In genomic region chr9:69197687-69198086, GRCh38 we compare ENCODE assay signal across 25 cellular contexts.
"Had no signal": no experiment of that assay in that cellular context is flagged by ENCODE, and none has a peak within 500 bp of the region (broad histone marks: within the 10 kb centered on the region; RNA-seq: fewer than 3 reads in every experiment).

No MANE protein-coding gene starts in this region.

- H3K27me3 ChIP-seq: body of pancreas, esophagus squamous epithelium, gastrocnemius medialis, sigmoid colon, testis, upper lobe of left lung had no signal

- H3K4me2 ChIP-seq: smooth muscle cell had no signal

- H3K4me3 Mint-ChIP-seq: activated CD4-positive, alpha-beta T cell treated with anti-CD3 and anti-CD28 coated beads, Interleukin-2, amount 10 ng/mL, durations not matched to agents 7 days and 5 days; activated CD8-positive, alpha-beta T cell treated with anti-CD3 and anti-CD28 coated beads, Interleukin-2, amount 10 ng/mL, durations not matched to agents 7 days and 5 days; activated naive CD4-positive, alpha-beta T cell treated with anti-CD3 and anti-CD28 coated beads, Interleukin-2, amount 50 U/mL, for 24 hours; dendritic cell treated with granulocyte-macrophage colony-stimulating factor and Interleukin-4, amounts not matched to agents 40 ng/mL and 50 ng/mL, for 4 days; naive thymus-derived CD4-positive, alpha-beta T cell; neural crest cell; stimulated activated naive B cell treated with anti-CD40 and anti-IgM and Interleukin-4, amounts not matched to agents 10 μg/mL and 1 μg/mL and 100 μg/mL, for 72 hours; T-cell; T-helper 2 cell treated with Interferon-gamma antibody and Interleukin-4, amounts not matched to agents 5 μg/mL and 100 μg/mL, for 36 hours had no signal

- H3K27me3 Mint-ChIP-seq: activated CD4-positive, alpha-beta T cell treated with anti-CD3 and anti-CD28 coated beads, Interleukin-2, amount 10 ng/mL, durations not matched to agents 7 days and 5 days; activated naive CD4-positive, alpha-beta T cell treated with anti-CD3 and anti-CD28 coated beads, Interleukin-2, amount 50 U/mL, for 24 hours; dendritic cell treated with granulocyte-macrophage colony-stimulating factor and Interleukin-4, amounts not matched to agents 40 ng/mL and 50 ng/mL, for 4 days; naive thymus-derived CD4-positive, alpha-beta T cell; T-cell had no signal

- H3K27ac ChIP-seq: body of pancreas, esophagus squamous epithelium, gastrocnemius medialis, sigmoid colon, testis, VCaP had no signal

- H3K9me3 Mint-ChIP-seq: activated CD4-positive, alpha-beta T cell treated with anti-CD3 and anti-CD28 coated beads, Interleukin-2, amount 10 ng/mL, durations not matched to agents 7 days and 5 days; activated naive CD4-positive, alpha-beta T cell treated with anti-CD3 and anti-CD28 coated beads, Interleukin-2, amount 50 U/mL, for 24 hours; dendritic cell treated with granulocyte-macrophage colony-stimulating factor and Interleukin-4, amounts not matched to agents 40 ng/mL and 50 ng/mL, for 4 days; naive thymus-derived CD4-positive, alpha-beta T cell; neural crest cell; stimulated activated naive B cell treated with anti-CD40 and anti-IgM and Interleukin-4, amounts not matched to agents 10 μg/mL and 1 μg/mL and 100 μg/mL, for 72 hours; T-cell; T-helper 2 cell treated with Interferon-gamma antibody and Interleukin-4, amounts not matched to agents 5 μg/mL and 100 μg/mL, for 36 hours had no signal

- DNase-seq: activated CD4-positive, alpha-beta T cell treated with anti-CD3 and anti-CD28 coated beads, Interleukin-2, amount 10 ng/mL, durations not matched to agents 7 days and 5 days; activated CD4-positive, CD25-positive, alpha-beta regulatory T cell treated with anti-CD3 and anti-CD28 coated beads, Interleukin-2, amount 50 U/mL, for 72 hours; activated CD8-positive, alpha-beta T cell treated with anti-CD3 and anti-CD28 coated beads, Interleukin-2, amount 10 ng/mL, durations not matched to agents 7 days and 5 days; activated gamma-delta T cell treated with Interleukin-2 at 50 U/mL for 16 hours; body of pancreas; effector CD8-positive, alpha-beta T cell; esophagus squamous epithelium; gastrocnemius medialis; left colon; naive thymus-derived CD4-positive, alpha-beta T cell; posterior cingulate gyrus; sigmoid colon; stimulated activated CD4-positive, alpha-beta T cell treated with anti-CD3 and anti-CD28 coated beads, Interleukin-15, amount 100 ng/mL, for 24 hours; stimulated activated CD8-positive, alpha-beta memory T cell treated with anti-CD3 and anti-CD28 coated beads, Interleukin-4, amount 100 ng/mL, for 48 hours; stimulated activated naive B cell treated with anti-CD40 and anti-IgM and Interleukin-4, amounts not matched to agents 10 μg/mL and 1 μg/mL and 100 μg/mL, for 72 hours; T-cell; testis; upper lobe of left lung had no signal

- ATAC-seq: activated CD8-positive, alpha-beta T cell treated with anti-CD3 and anti-CD28 coated beads, Interleukin-2, amount 10 ng/mL, durations not matched to agents 7 days and 5 days; body of pancreas; gastrocnemius medialis; left colon; naive thymus-derived CD4-positive, alpha-beta T cell; stimulated activated naive B cell treated with anti-CD40 and anti-IgM and Interleukin-4, amounts not matched to agents 10 μg/mL and 1 μg/mL and 100 μg/mL, for 72 hours; T-cell had no signal

- H3K36me3 ChIP-seq: esophagus squamous epithelium, gastrocnemius medialis, sigmoid colon had no signal

- H3K27ac Mint-ChIP-seq: activated CD4-positive, alpha-beta T cell treated with anti-CD3 and anti-CD28 coated beads, Interleukin-2, amount 10 ng/mL, durations not matched to agents 7 days and 5 days; activated CD8-positive, alpha-beta T cell treated with anti-CD3 and anti-CD28 coated beads, Interleukin-2, amount 10 ng/mL, durations not matched to agents 7 days and 5 days; activated naive CD4-positive, alpha-beta T cell treated with anti-CD3 and anti-CD28 coated beads, Interleukin-2, amount 50 U/mL, for 24 hours; dendritic cell treated with granulocyte-macrophage colony-stimulating factor and Interleukin-4, amounts not matched to agents 40 ng/mL and 50 ng/mL, for 4 days; naive thymus-derived CD4-positive, alpha-beta T cell; stimulated activated naive B cell treated with anti-CD40 and anti-IgM and Interleukin-4, amounts not matched to agents 10 μg/mL and 1 μg/mL and 100 μg/mL, for 72 hours; T-cell; T-helper 2 cell treated with Interferon-gamma antibody and Interleukin-4, amounts not matched to agents 5 μg/mL and 100 μg/mL, for 36 hours had no signal

- H3K9me3 ChIP-seq: body of pancreas, esophagus squamous epithelium, gastrocnemius medialis, sigmoid colon, testis, upper lobe of left lung had no signal

- H3K4me1 Mint-ChIP-seq: neural crest cell had no signal

- H3K4me3 ChIP-seq: body of pancreas, esophagus squamous epithelium, gastrocnemius medialis, lung, sigmoid colon, smooth muscle cell, testis, upper lobe of left lung had no signal

- H3K36me3 Mint-ChIP-seq: activated naive CD4-positive, alpha-beta T cell treated with anti-CD3 and anti-CD28 coated beads, Interleukin-2, amount 50 U/mL, for 24 hours; T-cell had no signal
